In the genomic region with DNA sequence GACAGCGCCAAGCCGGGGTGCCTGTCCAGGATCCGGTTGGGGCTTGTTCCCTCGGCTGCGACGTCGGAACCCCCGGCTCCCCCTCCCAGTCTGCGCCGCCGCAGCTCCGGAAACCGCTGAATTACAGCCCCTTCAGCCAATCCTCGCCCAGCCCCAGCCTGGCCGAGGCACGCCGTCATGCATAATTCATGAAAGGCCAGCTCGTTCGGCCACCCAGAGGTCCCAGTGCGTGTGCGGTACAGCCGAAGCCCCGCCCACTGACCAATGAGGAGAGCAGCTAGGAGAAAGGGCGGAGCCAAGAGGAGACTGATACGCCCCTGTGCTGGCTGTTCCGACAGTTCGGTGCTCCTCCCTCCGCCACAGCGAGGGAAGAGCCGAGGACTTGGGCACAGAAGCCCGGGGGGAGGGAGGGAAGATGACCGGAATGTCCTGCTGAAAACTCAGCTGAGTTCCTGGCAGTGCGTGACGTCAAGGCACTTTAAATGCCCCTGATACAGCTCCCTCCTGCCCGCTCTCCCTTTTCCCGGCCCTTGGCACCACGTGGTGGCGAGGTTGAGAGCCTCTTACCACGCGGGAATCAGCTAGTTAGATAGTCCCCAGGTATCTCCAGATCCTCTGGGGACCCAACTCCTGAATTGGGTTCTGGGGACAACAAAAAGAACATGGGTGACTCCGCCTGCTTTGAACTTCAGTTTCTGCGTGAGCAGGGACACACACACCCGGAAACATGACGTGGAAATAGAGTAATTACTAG, we compare ENCODE assay signal across 1 cellular context.
A peak's percentile ranks its signal among the peaks of the same experiment; 100 is the strongest.
TF ChIP-seq lines count a peak whose summit lies in the region.

A gene (minus strand): TSS at position 62 of the 754 bp plus-strand sequence. CDS start 39,926 bp downstream, outside the sequence.

TF ChIP-seq in HepG2, 621 proteins besides CTCF, POLR2A, EP300 and RAD21 (continued from another document and continues in another):
- TF ChIP-seq, protein P1, sequence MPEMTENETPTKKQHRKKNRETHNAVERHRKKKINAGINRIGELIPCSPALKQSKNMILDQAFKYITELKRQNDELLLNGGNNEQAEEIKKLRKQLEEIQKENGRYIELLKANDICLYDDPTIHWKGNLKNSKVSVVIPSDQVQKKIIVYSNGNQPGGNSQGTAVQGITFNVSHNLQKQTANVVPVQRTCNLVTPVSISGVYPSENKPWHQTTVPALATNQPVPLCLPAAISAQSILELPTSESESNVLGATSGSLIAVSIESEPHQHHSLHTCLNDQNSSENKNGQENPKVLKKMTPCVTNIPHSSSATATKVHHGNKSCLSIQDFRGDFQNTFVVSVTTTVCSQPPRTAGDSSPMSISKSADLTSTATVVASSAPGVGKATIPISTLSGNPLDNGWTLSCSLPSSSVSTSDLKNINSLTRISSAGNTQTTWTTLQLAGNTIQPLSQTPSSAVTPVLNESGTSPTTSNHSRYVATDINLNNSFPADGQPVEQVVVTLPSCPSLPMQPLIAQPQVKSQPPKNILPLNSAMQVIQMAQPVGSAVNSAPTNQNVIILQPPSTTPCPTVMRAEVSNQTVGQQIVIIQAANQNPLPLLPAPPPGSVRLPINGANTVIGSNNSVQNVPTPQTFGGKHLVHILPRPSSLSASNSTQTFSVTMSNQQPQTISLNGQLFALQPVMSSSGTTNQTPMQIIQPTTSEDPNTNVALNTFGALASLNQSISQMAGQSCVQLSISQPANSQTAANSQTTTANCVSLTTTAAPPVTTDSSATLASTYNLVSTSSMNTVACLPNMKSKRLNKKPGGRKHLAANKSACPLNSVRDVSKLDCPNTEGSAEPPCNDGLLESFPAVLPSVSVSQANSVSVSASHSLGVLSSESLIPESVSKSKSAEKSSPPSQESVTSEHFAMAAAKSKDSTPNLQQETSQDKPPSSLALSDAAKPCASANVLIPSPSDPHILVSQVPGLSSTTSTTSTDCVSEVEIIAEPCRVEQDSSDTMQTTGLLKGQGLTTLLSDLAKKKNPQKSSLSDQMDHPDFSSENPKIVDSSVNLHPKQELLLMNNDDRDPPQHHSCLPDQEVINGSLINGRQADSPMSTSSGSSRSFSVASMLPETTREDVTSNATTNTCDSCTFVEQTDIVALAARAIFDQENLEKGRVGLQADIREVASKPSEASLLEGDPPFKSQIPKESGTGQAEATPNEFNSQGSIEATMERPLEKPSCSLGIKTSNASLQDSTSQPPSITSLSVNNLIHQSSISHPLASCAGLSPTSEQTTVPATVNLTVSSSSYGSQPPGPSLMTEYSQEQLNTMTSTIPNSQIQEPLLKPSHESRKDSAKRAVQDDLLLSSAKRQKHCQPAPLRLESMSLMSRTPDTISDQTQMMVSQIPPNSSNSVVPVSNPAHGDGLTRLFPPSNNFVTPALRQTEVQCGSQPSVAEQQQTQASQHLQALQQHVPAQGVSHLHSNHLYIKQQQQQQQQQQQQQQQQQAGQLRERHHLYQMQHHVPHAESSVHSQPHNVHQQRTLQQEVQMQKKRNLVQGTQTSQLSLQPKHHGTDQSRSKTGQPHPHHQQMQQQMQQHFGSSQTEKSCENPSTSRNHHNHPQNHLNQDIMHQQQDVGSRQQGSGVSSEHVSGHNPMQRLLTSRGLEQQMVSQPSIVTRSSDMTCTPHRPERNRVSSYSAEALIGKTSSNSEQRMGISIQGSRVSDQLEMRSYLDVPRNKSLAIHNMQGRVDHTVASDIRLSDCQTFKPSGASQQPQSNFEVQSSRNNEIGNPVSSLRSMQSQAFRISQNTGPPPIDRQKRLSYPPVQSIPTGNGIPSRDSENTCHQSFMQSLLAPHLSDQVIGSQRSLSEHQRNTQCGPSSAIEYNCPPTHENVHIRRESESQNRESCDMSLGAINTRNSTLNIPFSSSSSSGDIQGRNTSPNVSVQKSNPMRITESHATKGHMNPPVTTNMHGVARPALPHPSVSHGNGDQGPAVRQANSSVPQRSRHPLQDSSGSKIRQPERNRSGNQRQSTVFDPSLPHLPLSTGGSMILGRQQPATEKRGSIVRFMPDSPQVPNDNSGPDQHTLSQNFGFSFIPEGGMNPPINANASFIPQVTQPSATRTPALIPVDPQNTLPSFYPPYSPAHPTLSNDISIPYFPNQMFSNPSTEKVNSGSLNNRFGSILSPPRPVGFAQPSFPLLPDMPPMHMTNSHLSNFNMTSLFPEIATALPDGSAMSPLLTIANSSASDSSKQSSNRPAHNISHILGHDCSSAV (CRISPR knock-in tag; IDR thresholded peaks at IDR 0.05; ENCODE audit: borderline replicate concordance), result peak; percentile 97
- TF ChIP-seq ZNF709 (CRISPR knock-in tag; IDR thresholded peaks at IDR 0.05), result peak; percentile 93; the same call in 1 of the 2 replicates
- peak; percentile 97 for TF ChIP-seq ZNF543 (CRISPR knock-in tag; IDR thresholded peaks at IDR 0.05)
- peak; percentile 99 for TF ChIP-seq ZSCAN31 (CRISPR knock-in tag; IDR thresholded peaks at IDR 0.05; ENCODE audit: low read depth)
- no peak for TF ChIP-seq POLR2AphosphoS2 (IDR thresholded peaks at IDR 0.05; ENCODE audit: low read depth, low read length)
- TF ChIP-seq, protein P2, sequence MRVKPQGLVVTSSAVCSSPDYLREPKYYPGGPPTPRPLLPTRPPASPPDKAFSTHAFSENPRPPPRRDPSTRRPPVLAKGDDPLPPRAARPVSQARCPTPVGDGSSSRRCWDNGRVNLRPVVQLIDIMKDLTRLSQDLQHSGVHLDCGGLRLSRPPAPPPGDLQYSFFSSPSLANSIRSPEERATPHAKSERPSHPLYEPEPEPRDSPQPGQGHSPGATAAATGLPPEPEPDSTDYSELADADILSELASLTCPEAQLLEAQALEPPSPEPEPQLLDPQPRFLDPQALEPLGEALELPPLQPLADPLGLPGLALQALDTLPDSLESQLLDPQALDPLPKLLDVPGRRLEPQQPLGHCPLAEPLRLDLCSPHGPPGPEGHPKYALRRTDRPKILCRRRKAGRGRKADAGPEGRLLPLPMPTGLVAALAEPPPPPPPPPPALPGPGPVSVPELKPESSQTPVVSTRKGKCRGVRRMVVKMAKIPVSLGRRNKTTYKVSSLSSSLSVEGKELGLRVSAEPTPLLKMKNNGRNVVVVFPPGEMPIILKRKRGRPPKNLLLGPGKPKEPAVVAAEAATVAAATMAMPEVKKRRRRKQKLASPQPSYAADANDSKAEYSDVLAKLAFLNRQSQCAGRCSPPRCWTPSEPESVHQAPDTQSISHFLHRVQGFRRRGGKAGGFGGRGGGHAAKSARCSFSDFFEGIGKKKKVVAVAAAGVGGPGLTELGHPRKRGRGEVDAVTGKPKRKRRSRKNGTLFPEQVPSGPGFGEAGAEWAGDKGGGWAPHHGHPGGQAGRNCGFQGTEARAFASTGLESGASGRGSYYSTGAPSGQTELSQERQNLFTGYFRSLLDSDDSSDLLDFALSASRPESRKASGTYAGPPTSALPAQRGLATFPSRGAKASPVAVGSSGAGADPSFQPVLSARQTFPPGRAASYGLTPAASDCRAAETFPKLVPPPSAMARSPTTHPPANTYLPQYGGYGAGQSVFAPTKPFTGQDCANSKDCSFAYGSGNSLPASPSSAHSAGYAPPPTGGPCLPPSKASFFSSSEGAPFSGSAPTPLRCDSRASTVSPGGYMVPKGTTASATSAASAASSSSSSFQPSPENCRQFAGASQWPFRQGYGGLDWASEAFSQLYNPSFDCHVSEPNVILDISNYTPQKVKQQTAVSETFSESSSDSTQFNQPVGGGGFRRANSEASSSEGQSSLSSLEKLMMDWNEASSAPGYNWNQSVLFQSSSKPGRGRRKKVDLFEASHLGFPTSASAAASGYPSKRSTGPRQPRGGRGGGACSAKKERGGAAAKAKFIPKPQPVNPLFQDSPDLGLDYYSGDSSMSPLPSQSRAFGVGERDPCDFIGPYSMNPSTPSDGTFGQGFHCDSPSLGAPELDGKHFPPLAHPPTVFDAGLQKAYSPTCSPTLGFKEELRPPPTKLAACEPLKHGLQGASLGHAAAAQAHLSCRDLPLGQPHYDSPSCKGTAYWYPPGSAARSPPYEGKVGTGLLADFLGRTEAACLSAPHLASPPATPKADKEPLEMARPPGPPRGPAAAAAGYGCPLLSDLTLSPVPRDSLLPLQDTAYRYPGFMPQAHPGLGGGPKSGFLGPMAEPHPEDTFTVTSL (CRISPR knock-in tag; IDR thresholded peaks at IDR 0.05; ENCODE audit: borderline replicate concordance), result peak; percentile 94
- peak; percentile 98; the same call in 1 of the 2 replicates for TF ChIP-seq ZNF550 (CRISPR knock-in tag; IDR thresholded peaks at IDR 0.05; ENCODE audit: borderline replicate concordance)
- TF ChIP-seq TBL1XR1 (IDR thresholded peaks at IDR 0.05; ENCODE audit: borderline replicate concordance, low read length, partially characterized antibody), result peak; percentile 90
- 0 out of 2 replicates have a peak, but pooled peaks have one; percentile 65 for TF ChIP-seq DPF2 (CRISPR knock-in tag; IDR thresholded peaks at IDR 0.05; ENCODE audit: borderline replicate concordance, low read depth)
- TF ChIP-seq, protein P3, sequence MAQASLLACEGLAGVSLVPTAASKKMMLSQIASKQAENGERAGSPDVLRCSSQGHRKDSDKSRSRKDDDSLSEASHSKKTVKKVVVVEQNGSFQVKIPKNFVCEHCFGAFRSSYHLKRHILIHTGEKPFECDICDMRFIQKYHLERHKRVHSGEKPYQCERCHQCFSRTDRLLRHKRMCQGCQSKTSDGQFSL (CRISPR knock-in tag; IDR thresholded peaks at IDR 0.05), result 0 out of 2 replicates have a peak, but pooled peaks have one; percentile 36
- TF ChIP-seq, protein P4, sequence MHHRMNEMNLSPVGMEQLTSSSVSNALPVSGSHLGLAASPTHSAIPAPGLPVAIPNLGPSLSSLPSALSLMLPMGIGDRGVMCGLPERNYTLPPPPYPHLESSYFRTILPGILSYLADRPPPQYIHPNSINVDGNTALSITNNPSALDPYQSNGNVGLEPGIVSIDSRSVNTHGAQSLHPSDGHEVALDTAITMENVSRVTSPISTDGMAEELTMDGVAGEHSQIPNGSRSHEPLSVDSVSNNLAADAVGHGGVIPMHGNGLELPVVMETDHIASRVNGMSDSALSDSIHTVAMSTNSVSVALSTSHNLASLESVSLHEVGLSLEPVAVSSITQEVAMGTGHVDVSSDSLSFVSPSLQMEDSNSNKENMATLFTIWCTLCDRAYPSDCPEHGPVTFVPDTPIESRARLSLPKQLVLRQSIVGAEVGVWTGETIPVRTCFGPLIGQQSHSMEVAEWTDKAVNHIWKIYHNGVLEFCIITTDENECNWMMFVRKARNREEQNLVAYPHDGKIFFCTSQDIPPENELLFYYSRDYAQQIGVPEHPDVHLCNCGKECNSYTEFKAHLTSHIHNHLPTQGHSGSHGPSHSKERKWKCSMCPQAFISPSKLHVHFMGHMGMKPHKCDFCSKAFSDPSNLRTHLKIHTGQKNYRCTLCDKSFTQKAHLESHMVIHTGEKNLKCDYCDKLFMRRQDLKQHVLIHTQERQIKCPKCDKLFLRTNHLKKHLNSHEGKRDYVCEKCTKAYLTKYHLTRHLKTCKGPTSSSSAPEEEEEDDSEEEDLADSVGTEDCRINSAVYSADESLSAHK (CRISPR knock-in tag; IDR thresholded peaks at IDR 0.05; ENCODE audit: borderline replicate concordance), result no peak
- peak; percentile 96 for TF ChIP-seq ETV6 (CRISPR knock-in tag; conservative IDR thresholded peaks at IDR 0.05)
- peak; percentile 100 for TF ChIP-seq KDM3A (CRISPR knock-in tag; IDR thresholded peaks at IDR 0.05; ENCODE audit: low read depth)
- TF ChIP-seq REL (CRISPR knock-in tag; conservative IDR thresholded peaks at IDR 0.05), result no peak; the same call in 1 of the 2 replicates
- TF ChIP-seq, protein P5, sequence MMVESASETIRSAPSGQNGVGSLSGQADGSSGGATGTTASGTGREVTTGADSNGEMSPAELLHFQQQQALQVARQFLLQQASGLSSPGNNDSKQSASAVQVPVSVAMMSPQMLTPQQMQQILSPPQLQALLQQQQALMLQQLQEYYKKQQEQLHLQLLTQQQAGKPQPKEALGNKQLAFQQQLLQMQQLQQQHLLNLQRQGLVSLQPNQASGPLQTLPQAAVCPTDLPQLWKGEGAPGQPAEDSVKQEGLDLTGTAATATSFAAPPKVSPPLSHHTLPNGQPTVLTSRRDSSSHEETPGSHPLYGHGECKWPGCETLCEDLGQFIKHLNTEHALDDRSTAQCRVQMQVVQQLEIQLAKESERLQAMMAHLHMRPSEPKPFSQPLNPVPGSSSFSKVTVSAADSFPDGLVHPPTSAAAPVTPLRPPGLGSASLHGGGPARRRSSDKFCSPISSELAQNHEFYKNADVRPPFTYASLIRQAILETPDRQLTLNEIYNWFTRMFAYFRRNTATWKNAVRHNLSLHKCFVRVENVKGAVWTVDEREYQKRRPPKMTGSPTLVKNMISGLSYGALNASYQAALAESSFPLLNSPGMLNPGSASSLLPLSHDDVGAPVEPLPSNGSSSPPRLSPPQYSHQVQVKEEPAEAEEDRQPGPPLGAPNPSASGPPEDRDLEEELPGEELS (CRISPR knock-in tag; IDR thresholded peaks at IDR 0.05), result peak; percentile 96
- no peak; the same call in 1 of the 2 replicates for TF ChIP-seq ZNF510 (CRISPR knock-in tag; IDR thresholded peaks at IDR 0.05; ENCODE audit: low read depth)
- TF ChIP-seq ZNF629 (CRISPR knock-in tag; conservative IDR thresholded peaks at IDR 0.05), result no peak; the same call in 1 of the 2 replicates
- no peak for TF ChIP-seq ZNF207 (IDR thresholded peaks at IDR 0.05; ENCODE audit: borderline replicate concordance)
- no peak for TF ChIP-seq FOXA1 (IDR thresholded peaks at IDR 0.05)
- TF ChIP-seq FOXA1 (CRISPR knock-in tag; IDR thresholded peaks at IDR 0.05), result peak; percentile 75
- TF ChIP-seq, protein P6, sequence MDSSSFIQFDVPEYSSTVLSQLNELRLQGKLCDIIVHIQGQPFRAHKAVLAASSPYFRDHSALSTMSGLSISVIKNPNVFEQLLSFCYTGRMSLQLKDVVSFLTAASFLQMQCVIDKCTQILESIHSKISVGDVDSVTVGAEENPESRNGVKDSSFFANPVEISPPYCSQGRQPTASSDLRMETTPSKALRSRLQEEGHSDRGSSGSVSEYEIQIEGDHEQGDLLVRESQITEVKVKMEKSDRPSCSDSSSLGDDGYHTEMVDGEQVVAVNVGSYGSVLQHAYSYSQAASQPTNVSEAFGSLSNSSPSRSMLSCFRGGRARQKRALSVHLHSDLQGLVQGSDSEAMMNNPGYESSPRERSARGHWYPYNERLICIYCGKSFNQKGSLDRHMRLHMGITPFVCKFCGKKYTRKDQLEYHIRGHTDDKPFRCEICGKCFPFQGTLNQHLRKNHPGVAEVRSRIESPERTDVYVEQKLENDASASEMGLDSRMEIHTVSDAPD (CRISPR knock-in tag; IDR thresholded peaks at IDR 0.05), result peak; percentile 95; the same call in 1 of the 2 replicates
- TF ChIP-seq, protein P7, sequence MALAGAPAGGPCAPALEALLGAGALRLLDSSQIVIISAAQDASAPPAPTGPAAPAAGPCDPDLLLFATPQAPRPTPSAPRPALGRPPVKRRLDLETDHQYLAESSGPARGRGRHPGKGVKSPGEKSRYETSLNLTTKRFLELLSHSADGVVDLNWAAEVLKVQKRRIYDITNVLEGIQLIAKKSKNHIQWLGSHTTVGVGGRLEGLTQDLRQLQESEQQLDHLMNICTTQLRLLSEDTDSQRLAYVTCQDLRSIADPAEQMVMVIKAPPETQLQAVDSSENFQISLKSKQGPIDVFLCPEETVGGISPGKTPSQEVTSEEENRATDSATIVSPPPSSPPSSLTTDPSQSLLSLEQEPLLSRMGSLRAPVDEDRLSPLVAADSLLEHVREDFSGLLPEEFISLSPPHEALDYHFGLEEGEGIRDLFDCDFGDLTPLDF (CRISPR knock-in tag; IDR thresholded peaks at IDR 0.05), result peak; percentile 57; the same call in 1 of the 2 replicates
- peak; percentile 98 for TF ChIP-seq ZNF501 (CRISPR knock-in tag; IDR thresholded peaks at IDR 0.05)
- TF ChIP-seq CHD2 (IDR thresholded peaks at IDR 0.05; ENCODE audit: low read depth, low read length), result peak; percentile 66; the same call in 1 of the 2 replicates
- TF ChIP-seq, protein P8, sequence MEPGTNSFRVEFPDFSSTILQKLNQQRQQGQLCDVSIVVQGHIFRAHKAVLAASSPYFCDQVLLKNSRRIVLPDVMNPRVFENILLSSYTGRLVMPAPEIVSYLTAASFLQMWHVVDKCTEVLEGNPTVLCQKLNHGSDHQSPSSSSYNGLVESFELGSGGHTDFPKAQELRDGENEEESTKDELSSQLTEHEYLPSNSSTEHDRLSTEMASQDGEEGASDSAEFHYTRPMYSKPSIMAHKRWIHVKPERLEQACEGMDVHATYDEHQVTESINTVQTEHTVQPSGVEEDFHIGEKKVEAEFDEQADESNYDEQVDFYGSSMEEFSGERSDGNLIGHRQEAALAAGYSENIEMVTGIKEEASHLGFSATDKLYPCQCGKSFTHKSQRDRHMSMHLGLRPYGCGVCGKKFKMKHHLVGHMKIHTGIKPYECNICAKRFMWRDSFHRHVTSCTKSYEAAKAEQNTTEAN (CRISPR knock-in tag; conservative IDR thresholded peaks at IDR 0.05), result peak; percentile 89
